ENCODE assay signal across 13 cellular contexts in genomic region chr2:42959993-42960834, GRCh38.
DNase-seq lines count a peak whose midpoint lies in the region; ATAC-seq and TF ChIP-seq lines count a peak whose summit lies in the region.
"Had no signal": no experiment of that assay in that cellular context is flagged by ENCODE, and none has a peak within 500 bp of the region (broad histone marks: within the 10 kb centered on the region; RNA-seq: fewer than 3 reads in every experiment).

No MANE protein-coding gene starts in this region.

- no peak for TF ChIP-seq CTCF in left lung (IDR thresholded peaks at IDR 0.05)
- TF ChIP-seq CTCF in psoas muscle (IDR thresholded peaks at IDR 0.05), result no peak
- TF ChIP-seq CTCF in upper lobe of right lung (IDR thresholded peaks at IDR 0.05), result no peak

- H3K27me3 ChIP-seq in left lung (peaks cover 0 to 5% of the 10 kb centered on the region in 2 donors), psoas muscle (ENCODE audit: insufficient read depth in 3 of 3, low read length in 2 of 3) (no peaks in the 10 kb centered on the region), upper lobe of right lung (no peaks in the 10 kb centered on the region)

- H3K27ac ChIP-seq in left lung (peak overlapping the region; percentile 2 to 74), psoas muscle (peak overlapping the region; percentile 64), upper lobe of right lung (peak overlapping the region; percentile 65)
- H3K27ac ChIP-seq: KMS-11 had no signal

- H3K9me3 ChIP-seq in left lung, result no peaks in the 10 kb centered on the region
- no peaks in the 10 kb centered on the region for H3K9me3 ChIP-seq in psoas muscle
- H3K9me3 ChIP-seq in upper lobe of right lung, result no peaks in the 10 kb centered on the region

- H3K4me3 ChIP-seq in left lung (no peak overlapping the region), psoas muscle (no peak overlapping the region), upper lobe of right lung (no peak overlapping the region)

- peaks cover 28 to 72% of the 10 kb centered on the region in 2 donors for H3K4me1 ChIP-seq in left lung
- peaks cover 28% of the 10 kb centered on the region for H3K4me1 ChIP-seq in psoas muscle
- peaks cover 53% of the 10 kb centered on the region for H3K4me1 ChIP-seq in upper lobe of right lung

- ATAC-seq in left lung, result no peak
- ATAC-seq in psoas muscle, result no peak
- no peak for ATAC-seq in upper lobe of right lung
- ATAC-seq: left colon had no signal

- intact Hi-C loops in left lung (cut with DNase I), result loop anchor here in 1 of 2 donors (10.0 kb wide), 1 partner anchor 265 kb away; the partner anchor contains the start of gene ZFP36L2
- intact Hi-C loops in psoas muscle (cut with DNase I), result loop anchor here in 1 of 2 donors (5.0 kb wide), 1 partner anchor 267 kb away; the partner anchor contains the start of gene ZFP36L2
- intact Hi-C loops in upper lobe of right lung (cut with DNase I), result no loop called here

- 57 to 66% (median 65%) methylated on average over 10 of the region's 10 CpGs for WGBS in psoas muscle, 3 donors

- peak; percentile 48 for DNase-seq in activated CD8-positive, alpha-beta memory T cell treated with anti-CD3 and anti-CD28 coated beads for 24 hours
- DNase-seq in activated CD8-positive, alpha-beta memory T cell treated with anti-CD3 and anti-CD28 coated beads, Interleukin-2, amount 50 U/mL, for 48 hours, result no peak
- DNase-seq in left lung (no peak), psoas muscle (no peak), upper lobe of right lung (no peak), NCI-H1930 (lab: John Stamatoyannopoulos, UW) (no peak), NCI-H345 treated with DMSO at 0.1 percent for 48 hours (lab: John Stamatoyannopoulos, UW; ENCODE audit: unreplicated experiment) (no peak), HT-29 (ENCODE audit: low spot score) (no peak)
- DNase-seq: activated CD4-positive, CD25-positive, alpha-beta regulatory T cell; effector CD4-positive, alpha-beta T cell; left colon; NCI-H2107 had no signal

- no peaks in the 10 kb centered on the region for H3K36me3 ChIP-seq in left lung
- H3K36me3 ChIP-seq in psoas muscle (ENCODE audit: insufficient read depth in 1 of 2, low read depth in 1 of 2), result no peaks in the 10 kb centered on the region
- H3K36me3 ChIP-seq in upper lobe of right lung, result no peaks in the 10 kb centered on the region
